Comparison of ENCODE assay signal across 29 cellular contexts in genomic region chr16:73413469-73414190, GRCh38.
"Had no signal": no experiment of that assay in that cellular context is flagged by ENCODE, and none has a peak within 500 bp of the region (broad histone marks: within the 10 kb centered on the region; RNA-seq: fewer than 3 reads in every experiment).

No MANE protein-coding gene starts in this region.

- H3K4me1 ChIP-seq: ascending aorta, breast epithelium, colonic mucosa had no signal

- H3K27ac ChIP-seq: ascending aorta, breast epithelium, cardiac muscle cell, colonic mucosa, VCaP had no signal

- FAIRE-seq: endometrium, frontal cortex had no signal

- DNase-seq: activated CD4-positive, alpha-beta memory T cell treated with anti-CD3 and anti-CD28 coated beads, Interleukin-2, amount 10 ng/mL, durations not matched to agents 7 days and 5 days; activated CD4-positive, alpha-beta T cell treated with anti-CD3 and anti-CD28 coated beads for 1 hour; activated CD4-positive, alpha-beta T cell treated with anti-CD3 and anti-CD28 coated beads for 4 hours; activated CD4-positive, alpha-beta T cell treated with anti-CD3 and anti-CD28 coated beads, Interleukin-2, amount 10 ng/mL, durations not matched to agents 7 days and 5 days; activated CD4-positive, alpha-beta T cell treated with anti-CD3 and anti-CD28 coated beads, Interleukin-2, amount 50 U/mL, for 4 hours; activated CD8-positive, alpha-beta memory T cell treated with anti-CD3 and anti-CD28 coated beads, Interleukin-2, amount 50 U/mL, for 48 hours; activated gamma-delta T cell; activated naive CD4-positive, alpha-beta T cell; activated naive CD4-positive, alpha-beta T cell treated with anti-CD3 and anti-CD28 coated beads, Interleukin-2, amount 10 ng/mL, durations not matched to agents 7 days and 5 days; activated naive CD8-positive, alpha-beta T cell treated with anti-CD3 and anti-CD28 coated beads, Interleukin-2, amount 10 ng/mL, durations not matched to agents 7 days and 5 days; activated T-cell treated with anti-CD3 and anti-CD28 coated beads for 4 hours; activated T-cell treated with anti-CD3 and anti-CD28 coated beads, Interleukin-2, amount 50 U/mL, for 24 hours; activated T-cell treated with anti-CD3 and anti-CD28 coated beads, Interleukin-2, amount 50 U/mL, for 72 hours; central memory CD4-positive, alpha-beta T cell; cerebellar nuclear complex; colonic mucosa; effector CD8-positive, alpha-beta T cell; foreskin fibroblast; head of caudate nucleus; T-helper 2 cell had no signal

- H3K27me3 ChIP-seq: ascending aorta, cardiac muscle cell, colonic mucosa had no signal

- H3K4me3 ChIP-seq: ascending aorta, breast epithelium, cardiac muscle cell, colonic mucosa had no signal

- H3K9me3 ChIP-seq: ascending aorta, breast epithelium, colonic mucosa had no signal

- H3K36me3 ChIP-seq: ascending aorta, breast epithelium, cardiac muscle cell, colonic mucosa had no signal

- ATAC-seq: activated naive CD4-positive, alpha-beta T cell treated with anti-CD3 and anti-CD28 coated beads, Interleukin-2, amount 50 U/mL, for 72 hours; activated T-cell treated with anti-CD3 and anti-CD28 coated beads, Interleukin-2, amount 50 U/mL, for 72 hours; esophagus mucosa; WTC11 had no signal
